ENCODE assay signal across 21 cellular contexts in genomic region chr18:54257015-54257414, GRCh38. TPM values are rescaled to one million over a fixed set of nuclear protein-coding genes. Genes with fewer than 3 reads are reported as not detected.
DNase-seq lines count a peak whose midpoint lies in the region; ATAC-seq and TF ChIP-seq lines count a peak whose summit lies in the region.
"Had no signal": no experiment of that assay in that cellular context is flagged by ENCODE, and none has a peak within 500 bp of the region (broad histone marks: within the 10 kb centered on the region; RNA-seq: fewer than 3 reads in every experiment).

No MANE protein-coding gene starts in this region.

- no peak overlapping the region for H2BK5ac ChIP-seq in trophoblast cell (ENCODE audit: low read depth, low read length, poor library complexity)

- peaks cover 26% of the 10 kb centered on the region for H3K79me1 ChIP-seq in trophoblast cell (ENCODE audit: low read length)

- no peak overlapping the region for H3K18ac ChIP-seq in trophoblast cell (ENCODE audit: low read length)

- H3K36me3 ChIP-seq in HUES6 (ENCODE audit: control insufficient read depth, insufficient read depth, low read length) (no peaks in the 10 kb centered on the region), trophoblast cell (ENCODE audit: control insufficient read depth in 1 of 2, insufficient read depth in 2 of 2, low read length in 2 of 2) (no peaks in the 10 kb centered on the region)
- H3K36me3 ChIP-seq: MG63, tibial artery had no signal

- peak overlapping the region; percentile 44; the same call in 1 of the 2 replicates for H3K27ac ChIP-seq in HUES6 (ENCODE audit: low read depth, low read length)
- peak overlapping the region; percentile 65 for H3K27ac ChIP-seq in trophoblast cell (ENCODE audit: low read depth, low read length)
- H3K27ac ChIP-seq: C4-2B, psoas muscle had no signal

- in situ Hi-C loops in GM13977 (cut with MboI; ENCODE audit: low pct_unique_long_range_greater_than_20kb, low sequenced_read_pairs, unreplicated experiment) = loop anchor here (25.0 kb wide), 1 partner anchor 1055 kb away; no protein-coding TSS in a partner anchor

- no peak overlapping the region for H2BK120ac ChIP-seq in trophoblast cell (ENCODE audit: insufficient read depth, low read length, poor library complexity)

- peaks cover 6% of the 10 kb centered on the region for H3K79me2 ChIP-seq in trophoblast cell (ENCODE audit: control insufficient read depth, insufficient read depth, low read length, poor library complexity)

- H3K4me2 ChIP-seq in trophoblast cell (ENCODE audit: low read length) = no peak overlapping the region

- H3K27me3 ChIP-seq in HUES6 (ENCODE audit: control insufficient read depth, insufficient read depth, low read length) (no peaks in the 10 kb centered on the region), trophoblast cell (ENCODE audit: insufficient read depth, low read length) (no peaks in the 10 kb centered on the region)
- H3K27me3 ChIP-seq: MG63, tibial artery had no signal

- peak; percentile 43 for DNase-seq in EH (ENCODE audit: low read depth)
- DNase-seq in dedifferentiated amniotic fluid mesenchymal stem cell (ENCODE audit: extremely low spot score) = peak; percentile 20
- DNase-seq in trophoblast cell = peak; percentile 53 to 95
- no peak for DNase-seq in HT-29 (ENCODE audit: low spot score)
- DNase-seq in GM13977 (ENCODE audit: low spot score) = no peak
- DNase-seq: activated CD8-positive, alpha-beta memory T cell treated with anti-CD3 and anti-CD28 coated beads, Interleukin-2, amount 50 U/mL, for 4 hours; activated gamma-delta T cell treated with Interleukin-2 at 50 U/mL for 16 hours; glutamatergic neuron; MG63; naive thymus-derived CD4-positive, alpha-beta T cell; NCI-H187; NCI-H345; NK-92 treated with Interleukin-12 subunit alpha and Interleukin-12 subunit beta, amount 100 ng/mL, for 24 hours; psoas muscle; SHP77 treated with DMSO at 0.1 percent for 48 hours; tibial artery had no signal

- H3K4ac ChIP-seq in trophoblast cell (ENCODE audit: low read depth, low read length) = no peak overlapping the region

- H2AK5ac ChIP-seq in trophoblast cell (ENCODE audit: low read length) = no peak overlapping the region

- H4K91ac ChIP-seq in trophoblast cell (ENCODE audit: low read depth, low read length) = no peak overlapping the region

- TF ChIP-seq CTCF in GM13977 (IDR thresholded peaks at IDR 0.05; ENCODE audit: extremely low read depth, insufficient read depth, missing control alignments) = no peak

- H3K14ac ChIP-seq in trophoblast cell (ENCODE audit: low read length) = no peak overlapping the region

- no peak overlapping the region for H4K8ac ChIP-seq in trophoblast cell (ENCODE audit: low read depth, low read length)

- no peak for ATAC-seq in HG03457 (IDR thresholded peaks at IDR 0.05; ENCODE audit: unreplicated experiment)
- ATAC-seq: naive thymus-derived CD4-positive, alpha-beta T cell; psoas muscle; stimulated activated effector memory CD8-positive, alpha-beta T cell treated with anti-CD3 and anti-CD28 coated beads, Interleukin-12 subunit alpha, Interleukin-12 subunit beta, amount 100 ng/mL, for 72 hours had no signal

- no peak overlapping the region for H2AFZ ChIP-seq in trophoblast cell (ENCODE audit: insufficient read depth, low read length, poor library complexity)

- H4K12ac ChIP-seq in trophoblast cell (ENCODE audit: low read depth, low read length) = no peak overlapping the region

- H3K4me3 ChIP-seq in HUES6 (ENCODE audit: low read depth, low read length) (no peak overlapping the region), trophoblast cell (ENCODE audit: low read depth, low read length) (no peak overlapping the region)
- H3K4me3 ChIP-seq: coronary artery, MG63, psoas muscle, tibial artery had no signal

- H3K9me3 ChIP-seq in HUES6 (ENCODE audit: control insufficient read depth, insufficient read depth, low read depth, low read length) (no peaks in the 10 kb centered on the region), trophoblast cell (ENCODE audit: insufficient read depth, low read depth, low read length) (no peaks in the 10 kb centered on the region)
- H3K9me3 ChIP-seq: MG63, psoas muscle, tibial artery had no signal

- whole genome bisulfite sequencing in trophoblast cell (ENCODE audit: extremely low coverage, insufficient coverage, insufficient read length) = no CpG with 5 or more reads among the region's 2 CpGs

- no peak overlapping the region for H3K23ac ChIP-seq in trophoblast cell (ENCODE audit: low read length)

- H3K9ac ChIP-seq in HUES6 (ENCODE audit: low read length) = no peak overlapping the region
- H3K9ac ChIP-seq in trophoblast cell (ENCODE audit: low read length) = no peak overlapping the region

- H2BK12ac ChIP-seq in trophoblast cell (ENCODE audit: low read length) = no peak overlapping the region

- H3K4me1 ChIP-seq in HUES6 (ENCODE audit: control insufficient read depth, insufficient read depth, low read length) (peaks cover 40% of the 10 kb centered on the region), trophoblast cell (ENCODE audit: control insufficient read depth in 1 of 2, insufficient read depth in 2 of 2, low read length in 2 of 2) (peaks cover 20% of the 10 kb centered on the region in 2 experiments)

RNA-seq across cellular contexts. Expression of gene POLI, which starts 12.3 kb away (rescaled TPM):
- 19.2 and 22.4 TPM in 2 replicates for polyA plus RNA-seq in trophoblast cell (2013)
- 5.0 TPM in 2 replicates for total RNA-seq in HT-29 (2014; rRNA removed; shearing (Covaris generic))

RNA-seq across cellular contexts. Expression of gene MBD2, which starts 32.5 kb away (rescaled TPM):
- 33.1 and 34.2 TPM in 2 replicates for polyA plus RNA-seq in trophoblast cell (2013)
- 11.6 and 14.4 TPM in 2 replicates for total RNA-seq in HT-29 (2014; rRNA removed; shearing (Covaris generic))

Comparison
In these comparisons a context has a peak if more than half of its experiments do, and no peak if none do; other contexts are left out.
1. DNase-seq: peak in EH (single experiment), dedifferentiated amniotic fluid mesenchymal stem cell (single experiment) and trophoblast cell (2 of 2); none in HT-29 (single experiment) and GM13977 (single experiment).